Comparison of ENCODE assay signal across 8 cellular contexts in the genomic region with DNA sequence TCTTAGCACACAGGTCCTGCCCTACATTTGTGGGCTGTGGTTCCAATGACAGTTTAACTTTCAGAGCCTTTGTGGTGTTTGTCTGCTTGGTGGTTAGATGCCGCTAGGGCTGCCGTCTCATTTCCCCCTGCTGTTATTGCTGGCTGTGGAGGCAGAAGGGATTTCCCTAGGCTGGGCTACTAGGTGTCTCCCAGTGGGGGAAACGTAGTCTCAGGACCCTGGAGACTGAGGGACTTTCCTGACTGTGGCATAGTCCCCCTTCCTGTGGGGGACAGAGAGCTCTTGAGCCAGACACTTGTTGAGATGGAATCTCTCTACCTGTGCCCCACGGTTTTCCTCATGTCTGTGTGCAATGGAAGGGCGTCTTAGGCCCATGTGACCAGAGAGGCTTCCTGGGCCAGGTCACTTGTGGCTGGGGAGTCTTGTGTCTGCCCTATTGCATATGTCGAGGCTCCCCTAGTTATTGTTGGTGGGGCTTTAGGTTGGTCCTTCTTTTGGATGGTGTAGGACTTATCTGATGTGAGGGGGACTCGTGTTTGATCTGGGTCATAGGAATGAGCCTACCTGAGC.
DNase-seq lines count a peak whose midpoint lies in the region; ATAC-seq lines count a peak whose summit lies in the region.

No MANE protein-coding gene starts in this region.

- no peak overlapping the region for H3K4me3 Mint-ChIP-seq in activated naive CD4-positive, alpha-beta T cell treated with anti-CD3 and anti-CD28 coated beads for 36 hours
- peak overlapping the region; percentile 38 for H3K4me3 Mint-ChIP-seq in activated CD8-positive, alpha-beta T cell treated with anti-CD3 and anti-CD28 coated beads, Interleukin-2, amount 10 ng/mL, durations not matched to agents 7 days and 5 days

- DNase-seq in activated naive CD4-positive, alpha-beta T cell treated with anti-CD3 and anti-CD28 coated beads for 36 hours: peak; percentile 68
- DNase-seq in activated naive CD4-positive, alpha-beta T cell treated with anti-CD3 and anti-CD28 coated beads, Interleukin-2, amount 50 U/mL, for 16 hours: no peak
- peak; percentile 84 for DNase-seq in activated CD8-positive, alpha-beta T cell treated with anti-CD3 and anti-CD28 coated beads, Interleukin-2, amount 10 ng/mL, durations not matched to agents 7 days and 5 days
- peak; percentile 85 for DNase-seq in myocyte (ENCODE audit: low read depth)
- no peak for DNase-seq in DMS79 treated with DMSO at 0.1 percent for 48 hours (lab: John Stamatoyannopoulos, UW)
- no peak for DNase-seq in epidermal melanocyte (ENCODE audit: insufficient read length, low spot score)
- DNase-seq in NCI-H748 treated with DMSO at 0.1 percent for 48 hours (lab: John Stamatoyannopoulos, UW): no peak

- H3K9me3 Mint-ChIP-seq in activated naive CD4-positive, alpha-beta T cell treated with anti-CD3 and anti-CD28 coated beads for 36 hours: no peaks in the 10 kb centered on the region
- H3K9me3 Mint-ChIP-seq in activated CD8-positive, alpha-beta T cell treated with anti-CD3 and anti-CD28 coated beads, Interleukin-2, amount 10 ng/mL, durations not matched to agents 7 days and 5 days (ENCODE audit: insufficient read depth): no peaks in the 10 kb centered on the region

- peaks cover 3% of the 10 kb centered on the region for H3K36me3 Mint-ChIP-seq in activated naive CD4-positive, alpha-beta T cell treated with anti-CD3 and anti-CD28 coated beads for 36 hours (ENCODE audit: low read depth)
- peaks cover 2% of the 10 kb centered on the region for H3K36me3 Mint-ChIP-seq in activated CD8-positive, alpha-beta T cell treated with anti-CD3 and anti-CD28 coated beads, Interleukin-2, amount 10 ng/mL, durations not matched to agents 7 days and 5 days (ENCODE audit: low read depth)

- CTCF ChIA-PET in activated naive CD4-positive, alpha-beta T cell treated with anti-CD3 and anti-CD28 coated beads for 36 hours (lab: Charles Lee): no interaction called here
- CTCF ChIA-PET in activated CD8-positive, alpha-beta T cell treated with anti-CD3 and anti-CD28 coated beads, Interleukin-2, amount 10 ng/mL, durations not matched to agents 7 days and 5 days (lab: Charles Lee): interaction anchor here (0.7 to 1.2 kb wide), 4 partner anchors 8 to 87 kb away, joined by 3 to 4 read pairs (median 3); partner anchors contain the start of gene ARHGAP10

- H3K27me3 Mint-ChIP-seq in activated naive CD4-positive, alpha-beta T cell treated with anti-CD3 and anti-CD28 coated beads for 36 hours (ENCODE audit: low read depth): peaks cover 2% of the 10 kb centered on the region
- H3K27me3 Mint-ChIP-seq in activated CD8-positive, alpha-beta T cell treated with anti-CD3 and anti-CD28 coated beads, Interleukin-2, amount 10 ng/mL, durations not matched to agents 7 days and 5 days (ENCODE audit: low read depth): peaks cover 27% of the 10 kb centered on the region

- no peak overlapping the region for H3K27ac Mint-ChIP-seq in activated naive CD4-positive, alpha-beta T cell treated with anti-CD3 and anti-CD28 coated beads for 36 hours
- H3K27ac Mint-ChIP-seq in activated CD8-positive, alpha-beta T cell treated with anti-CD3 and anti-CD28 coated beads, Interleukin-2, amount 10 ng/mL, durations not matched to agents 7 days and 5 days: peak overlapping the region; percentile 41

- POLR2A ChIA-PET in activated CD8-positive, alpha-beta T cell treated with anti-CD3 and anti-CD28 coated beads, Interleukin-2, amount 10 ng/mL, durations not matched to agents 7 days and 5 days (lab: Charles Lee): interaction anchor here (0.8 kb wide), 1 partner anchor 68 kb away, joined by 3 read pairs; the partner anchor contains the start of gene ARHGAP10

- intact Hi-C loops in activated naive CD4-positive, alpha-beta T cell treated with anti-CD3 and anti-CD28 coated beads for 36 hours (cut with micrococcal nuclease): loop anchor here (1.0 kb wide), 1 partner anchor 68 kb away; the partner anchor contains the start of gene ARHGAP10

- H3K4me1 Mint-ChIP-seq in activated naive CD4-positive, alpha-beta T cell treated with anti-CD3 and anti-CD28 coated beads for 36 hours (ENCODE audit: low read depth): peaks cover 13% of the 10 kb centered on the region
- peaks cover 37% of the 10 kb centered on the region for H3K4me1 Mint-ChIP-seq in activated CD8-positive, alpha-beta T cell treated with anti-CD3 and anti-CD28 coated beads, Interleukin-2, amount 10 ng/mL, durations not matched to agents 7 days and 5 days (ENCODE audit: low read depth)

- peak; percentile 97 for ATAC-seq in HG03442 (IDR thresholded peaks at IDR 0.05; ENCODE audit: unreplicated experiment)
- ATAC-seq in activated CD8-positive, alpha-beta T cell treated with anti-CD3 and anti-CD28 coated beads, Interleukin-2, amount 10 ng/mL, durations not matched to agents 7 days and 5 days: peak; percentile 96

Comparison
In these comparisons a context has a peak if more than half of its experiments do, and no peak if none do; other contexts are left out.
1. DNase-seq: peak in activated naive CD4-positive, alpha-beta T cell treated with anti-CD3 and anti-CD28 coated beads for 36 hours (single experiment), activated CD8-positive, alpha-beta T cell treated with anti-CD3 and anti-CD28 coated beads, Interleukin-2, amount 10 ng/mL, durations not matched to agents 7 days and 5 days (single experiment) and myocyte (single experiment); none in activated naive CD4-positive, alpha-beta T cell treated with anti-CD3 and anti-CD28 coated beads, Interleukin-2, amount 50 U/mL, for 16 hours (single experiment), DMS79 treated with DMSO at 0.1 percent for 48 hours (single experiment), epidermal melanocyte (single experiment) and NCI-H748 treated with DMSO at 0.1 percent for 48 hours (single experiment).